In genomic region chr1:30379684-30380624, GRCh38 we compare ENCODE assay signal across 8 cellular contexts.
DNase-seq lines count a peak whose midpoint lies in the region; ATAC-seq, FAIRE-seq and TF ChIP-seq lines count a peak whose summit lies in the region.

No MANE protein-coding gene starts in this region.

- no peaks in the 10 kb centered on the region for H3K9me3 ChIP-seq in OCI-LY1 (ENCODE audit: low read length)

- no peaks in the 10 kb centered on the region for H3K9me3 Mint-ChIP-seq in activated T-helper 1 cell treated with anti-CD3 and anti-CD28 coated beads, Interleukin-12 subunit alpha, Interleukin-12 subunit beta, Interleukin-2, Interleukin-4 antibody, amounts not matched to agents 30 ng/mL and 10 ng/mL and 1 ng/mL, durations not matched to agents 14 hours and 24 hours and 36 hours
- no peaks in the 10 kb centered on the region for H3K9me3 Mint-ChIP-seq in nephron

- no peak overlapping the region for H3K4me2 ChIP-seq in OCI-LY1 (ENCODE audit: low read length)

- no peaks in the 10 kb centered on the region for H4K20me1 ChIP-seq in OCI-LY1 (ENCODE audit: insufficient read depth, low read length)

- TF ChIP-seq CTCF in OCI-LY1 (IDR thresholded peaks at IDR 0.05; ENCODE audit: low read length) (peak; percentile 76), fibroblast of villous mesenchyme (IDR thresholded peaks at IDR 0.05; ENCODE audit: insufficient read depth, low read depth, low read length) (peak; percentile 91), nephron (IDR thresholded peaks at IDR 0.05; ENCODE audit: unreplicated experiment in 3 of 3) (peak; percentile 74 to 81 (median 75))

- H3K27me3 ChIP-seq in OCI-LY1 (ENCODE audit: insufficient read depth, low read length), result no peaks in the 10 kb centered on the region

- H3K9ac ChIP-seq in OCI-LY1 (ENCODE audit: low read length), result no peak overlapping the region

- H3K36me3 Mint-ChIP-seq in activated T-helper 1 cell treated with anti-CD3 and anti-CD28 coated beads, Interleukin-12 subunit alpha, Interleukin-12 subunit beta, Interleukin-2, Interleukin-4 antibody, amounts not matched to agents 30 ng/mL and 10 ng/mL and 1 ng/mL, durations not matched to agents 14 hours and 24 hours and 36 hours (ENCODE audit: low read depth), result no peaks in the 10 kb centered on the region
- no peaks in the 10 kb centered on the region for H3K36me3 Mint-ChIP-seq in nephron (ENCODE audit: low read depth)

- no peaks in the 10 kb centered on the region for H3K27me3 Mint-ChIP-seq in activated T-helper 1 cell treated with anti-CD3 and anti-CD28 coated beads, Interleukin-12 subunit alpha, Interleukin-12 subunit beta, Interleukin-2, Interleukin-4 antibody, amounts not matched to agents 30 ng/mL and 10 ng/mL and 1 ng/mL, durations not matched to agents 14 hours and 24 hours and 36 hours (ENCODE audit: insufficient read depth)
- peaks cover 34% of the 10 kb centered on the region for H3K27me3 Mint-ChIP-seq in nephron (ENCODE audit: low read depth)

- H3K27ac ChIP-seq in OCI-LY1 (ENCODE audit: low read depth, low read length, poor library complexity, severe bottlenecking), result no peak overlapping the region

- H3K4me3 ChIP-seq in Jurkat, Clone E6-1 (ENCODE audit: low read length), result no peak overlapping the region
- no peak overlapping the region for H3K4me3 ChIP-seq in OCI-LY1 (ENCODE audit: low read depth, low read length, poor library complexity, severe bottlenecking)
- H3K4me3 ChIP-seq in fibroblast of villous mesenchyme (ENCODE audit: low read depth, low read length), result no peak overlapping the region

- no peak for ATAC-seq in GM21367 (IDR thresholded peaks at IDR 0.05; ENCODE audit: unreplicated experiment)

- H3K4me3 Mint-ChIP-seq in activated T-helper 1 cell treated with anti-CD3 and anti-CD28 coated beads, Interleukin-12 subunit alpha, Interleukin-12 subunit beta, Interleukin-2, Interleukin-4 antibody, amounts not matched to agents 30 ng/mL and 10 ng/mL and 1 ng/mL, durations not matched to agents 14 hours and 24 hours and 36 hours, result no peak overlapping the region
- H3K4me3 Mint-ChIP-seq in nephron, result peak overlapping the region in 1 of 3 experiments; percentile 24

- no peak for FAIRE-seq in urothelium cell line (lab: Jason Lieb, UNC)

- H3K27ac Mint-ChIP-seq in activated T-helper 1 cell treated with anti-CD3 and anti-CD28 coated beads, Interleukin-12 subunit alpha, Interleukin-12 subunit beta, Interleukin-2, Interleukin-4 antibody, amounts not matched to agents 30 ng/mL and 10 ng/mL and 1 ng/mL, durations not matched to agents 14 hours and 24 hours and 36 hours, result no peak overlapping the region
- peak overlapping the region; percentile 53 to 81 (median 75) for H3K27ac Mint-ChIP-seq in nephron

- H3F3A ChIP-seq in OCI-LY1 (ENCODE audit: insufficient read depth, low read length), result no peaks in the 10 kb centered on the region

- no peaks in the 10 kb centered on the region for H3K4me1 ChIP-seq in OCI-LY1 (ENCODE audit: insufficient read depth, low read length, severe bottlenecking)

- intact Hi-C loops in activated T-helper 1 cell treated with anti-CD3 and anti-CD28 coated beads, Interleukin-12 subunit alpha, Interleukin-12 subunit beta, Interleukin-2, Interleukin-4 antibody, amounts not matched to agents 30 ng/mL and 10 ng/mL and 1 ng/mL, durations not matched to agents 14 hours and 24 hours and 36 hours (cut with micrococcal nuclease), result loop anchor here (1.0 kb wide), 1 partner anchor 1144 kb away; the partner anchor contains the start of gene PTPRU

- H3K4me1 Mint-ChIP-seq in activated T-helper 1 cell treated with anti-CD3 and anti-CD28 coated beads, Interleukin-12 subunit alpha, Interleukin-12 subunit beta, Interleukin-2, Interleukin-4 antibody, amounts not matched to agents 30 ng/mL and 10 ng/mL and 1 ng/mL, durations not matched to agents 14 hours and 24 hours and 36 hours (ENCODE audit: low read depth), result no peaks in the 10 kb centered on the region
- H3K4me1 Mint-ChIP-seq in nephron, result peaks cover 51% of the 10 kb centered on the region

- no peak overlapping the region for H2AFZ ChIP-seq in OCI-LY1 (ENCODE audit: low read length)

- no peaks in the 10 kb centered on the region for H3K9me2 ChIP-seq in OCI-LY1 (ENCODE audit: low read depth, low read length)

- no peaks in the 10 kb centered on the region for H3K36me3 ChIP-seq in OCI-LY1 (ENCODE audit: insufficient read depth, low read length)

- H3K79me2 ChIP-seq in OCI-LY1 (ENCODE audit: insufficient read depth, low read length), result no peaks in the 10 kb centered on the region

- DNase-seq in DMS53 (lab: John Stamatoyannopoulos, UW) (peak; percentile 82), fibroblast of villous mesenchyme (ENCODE audit: low read depth) (peak; percentile 68), urothelium cell line (ENCODE audit: low spot score) (peak; percentile 85)
- DNase-seq in Jurkat, Clone E6-1 (ENCODE audit: low read depth, low spot score), result peak; percentile 62
- DNase-seq in activated T-helper 1 cell treated with anti-CD3 and anti-CD28 coated beads, Interleukin-12 subunit alpha, Interleukin-12 subunit beta, Interleukin-2, Interleukin-4 antibody, amounts not matched to agents 30 ng/mL and 10 ng/mL and 1 ng/mL, durations not matched to agents 14 hours and 24 hours and 36 hours (ENCODE audit: low spot score), result peak; percentile 41
